Comparison of ENCODE assay signal across 25 cellular contexts in genomic region chrX:31057691-31058090, GRCh38. TPM values are rescaled to one million over a fixed set of nuclear protein-coding genes. Genes with fewer than 3 reads are reported as not detected.
"Had no signal": no experiment of that assay in that cellular context is flagged by ENCODE, and none has a peak within 500 bp of the region (broad histone marks: within the 10 kb centered on the region; RNA-seq: fewer than 3 reads in every experiment).

No MANE protein-coding gene starts in this region.

- H3K4me3 ChIP-seq: breast epithelium, stomach, testis, upper lobe of left lung had no signal

- H3K36me3 Mint-ChIP-seq: immature natural killer cell; naive thymus-derived CD8-positive, alpha-beta T cell had no signal

- H3K27ac Mint-ChIP-seq: activated naive CD8-positive, alpha-beta T cell treated with anti-CD3 and anti-CD28 coated beads, Interleukin-2, amount 10 ng/mL, durations not matched to agents 7 days and 5 days; dendritic cell treated with granulocyte-macrophage colony-stimulating factor and Interleukin-4, amounts not matched to agents 40 ng/mL and 50 ng/mL, for 4 days; immature natural killer cell; naive thymus-derived CD8-positive, alpha-beta T cell; T-helper 1 cell treated with Interleukin-12 subunit alpha and Interleukin-12 subunit beta and Interleukin-4 antibody, amounts not matched to agents 30 μg/mL and 1 μg/mL, for 36 hours had no signal

- H3K27me3 Mint-ChIP-seq: activated naive CD8-positive, alpha-beta T cell treated with anti-CD3 and anti-CD28 coated beads, Interleukin-2, amount 10 ng/mL, durations not matched to agents 7 days and 5 days; dendritic cell treated with granulocyte-macrophage colony-stimulating factor and Interleukin-4, amounts not matched to agents 40 ng/mL and 50 ng/mL, for 4 days had no signal

- H3K4me1 ChIP-seq: breast epithelium, stomach, testis, upper lobe of left lung had no signal

- H3K4me1 Mint-ChIP-seq: activated naive CD8-positive, alpha-beta T cell treated with anti-CD3 and anti-CD28 coated beads, Interleukin-2, amount 10 ng/mL, durations not matched to agents 7 days and 5 days; immature natural killer cell; naive thymus-derived CD8-positive, alpha-beta T cell had no signal

- H3K4me3 Mint-ChIP-seq: activated naive CD8-positive, alpha-beta T cell treated with anti-CD3 and anti-CD28 coated beads, Interleukin-2, amount 10 ng/mL, durations not matched to agents 7 days and 5 days; dendritic cell treated with granulocyte-macrophage colony-stimulating factor and Interleukin-4, amounts not matched to agents 40 ng/mL and 50 ng/mL, for 4 days; immature natural killer cell; naive thymus-derived CD8-positive, alpha-beta T cell; T-helper 1 cell treated with Interleukin-12 subunit alpha and Interleukin-12 subunit beta and Interleukin-4 antibody, amounts not matched to agents 30 μg/mL and 1 μg/mL, for 36 hours had no signal

- H3K9me3 ChIP-seq: breast epithelium, stomach, testis, upper lobe of left lung had no signal

- DNase-seq: activated CD8-positive, alpha-beta memory T cell treated with anti-CD3 and anti-CD28 coated beads for 24 hours; activated gamma-delta T cell; activated naive CD8-positive, alpha-beta T cell treated with anti-CD3 and anti-CD28 coated beads, Interleukin-2, amount 10 ng/mL, durations not matched to agents 7 days and 5 days; aorta; effector memory CD4-positive, alpha-beta T cell; foreskin melanocyte; head of caudate nucleus; immature natural killer cell; mesenchymal stem cell; naive thymus-derived CD8-positive, alpha-beta T cell; SIG-M5; stimulated activated CD4-positive, alpha-beta T cell treated with anti-CD3 and anti-CD28 coated beads, Interleukin-4, amount 100 ng/mL, for 1 hour; stimulated activated CD8-positive, alpha-beta memory T cell treated with anti-CD3 and anti-CD28 coated beads, Interleukin-4, amount 100 ng/mL, for 48 hours; stomach; testis had no signal

- H3K36me3 ChIP-seq: breast epithelium, stomach, upper lobe of left lung had no signal

- H3K27ac ChIP-seq: breast epithelium, epithelial cell of prostate, stomach, testis, upper lobe of left lung had no signal

- H3K9me3 Mint-ChIP-seq: activated naive CD8-positive, alpha-beta T cell treated with anti-CD3 and anti-CD28 coated beads, Interleukin-2, amount 10 ng/mL, durations not matched to agents 7 days and 5 days; dendritic cell treated with granulocyte-macrophage colony-stimulating factor and Interleukin-4, amounts not matched to agents 40 ng/mL and 50 ng/mL, for 4 days had no signal

- ATAC-seq: naive thymus-derived CD8-positive, alpha-beta T cell had no signal

- H3K27me3 ChIP-seq: stomach, testis, upper lobe of left lung had no signal

RNA-seq across cellular contexts. Expression of gene FTHL17, which starts 14.2 kb away (rescaled TPM):
- total RNA-seq: activated naive CD8-positive, alpha-beta T cell treated with anti-CD3 and anti-CD28 coated beads, Interleukin-2, amount 10 ng/mL, durations not matched to agents 7 days and 5 days; aorta; breast epithelium; cerebellum; fibroblast of lung; liver; mucosa of gallbladder; naive thymus-derived CD8-positive, alpha-beta T cell; renal cortical epithelial cell; stomach; upper lobe of left lung had no signal
